In genomic region chr20:50339196-50339901, GRCh38 we compare ENCODE assay signal across 9 cellular contexts.
DNase-seq lines count a peak whose midpoint lies in the region; ATAC-seq and TF ChIP-seq lines count a peak whose summit lies in the region.
"Had no signal": no experiment of that assay in that cellular context is flagged by ENCODE, and none has a peak within 500 bp of the region (broad histone marks: within the 10 kb centered on the region; RNA-seq: fewer than 3 reads in every experiment).

No MANE protein-coding gene starts in this region.

- peaks cover 8% of the 10 kb centered on the region; the same call in 2 of the 3 replicates for H3K4me1 Mint-ChIP-seq in GM23338
- H3K4me1 Mint-ChIP-seq in activated CD4-positive, alpha-beta memory T cell treated with anti-CD3 and anti-CD28 coated beads for 36 hours (ENCODE audit: low read depth) = peaks cover 37% of the 10 kb centered on the region

- TF ChIP-seq CTCF in GM23338 (conservative IDR thresholded peaks at IDR 0.05; ENCODE audit: low read depth in 2 of 2) = no peak

- no peaks in the 10 kb centered on the region for H3K27me3 ChIP-seq in GM23338 (ENCODE audit: insufficient read depth)

- H3K79me2 ChIP-seq in GM23338 (replicated peaks; ENCODE audit: insufficient read depth) = no peaks in the 10 kb centered on the region

- H3K27ac Mint-ChIP-seq in GM23338 = no peak overlapping the region
- H3K27ac Mint-ChIP-seq in activated CD4-positive, alpha-beta memory T cell treated with anti-CD3 and anti-CD28 coated beads for 36 hours = peak overlapping the region; percentile 96

- H3K4me3 ChIP-seq in GM23338 = no peak overlapping the region

- no peak overlapping the region for H3K4me3 Mint-ChIP-seq in GM23338
- H3K4me3 Mint-ChIP-seq in activated CD4-positive, alpha-beta memory T cell treated with anti-CD3 and anti-CD28 coated beads for 36 hours = peak overlapping the region; percentile 63
- H3K4me3 Mint-ChIP-seq: H9 had no signal

- H3K27me3 Mint-ChIP-seq in GM23338 (ENCODE audit: insufficient read depth, low read depth, poor library complexity) = peaks cover 8% of the 10 kb centered on the region
- no peaks in the 10 kb centered on the region for H3K27me3 Mint-ChIP-seq in activated CD4-positive, alpha-beta memory T cell treated with anti-CD3 and anti-CD28 coated beads for 36 hours

- intact Hi-C loops in activated CD4-positive, alpha-beta memory T cell treated with anti-CD3 and anti-CD28 coated beads for 36 hours (cut with micrococcal nuclease) = loop anchor here (1.0 to 5.0 kb wide), 7 partner anchors 10 to 227 kb away; partner anchors contain the start of genes CEBPB and UBE2V1

- no peaks in the 10 kb centered on the region for H3K36me3 Mint-ChIP-seq in GM23338 (ENCODE audit: low read depth)
- H3K36me3 Mint-ChIP-seq in activated CD4-positive, alpha-beta memory T cell treated with anti-CD3 and anti-CD28 coated beads for 36 hours = no peaks in the 10 kb centered on the region

- ATAC-seq in GM23338 (no peak), HG03354 (IDR thresholded peaks at IDR 0.05; ENCODE audit: poor library complexity, severe bottlenecking, unreplicated experiment) (no peak)
- ATAC-seq in stimulated activated naive CD8-positive, alpha-beta T cell treated with anti-CD3 and anti-CD28 coated beads, Interleukin-15, Interleukin-2, amounts not matched to agents 100 U/mL and 50 U/mL, for 24 hours = peak; percentile 12

- no peak overlapping the region for H3K27ac ChIP-seq in GM23338 (ENCODE audit: low read depth)

- H4K20me1 ChIP-seq in GM23338 (replicated peaks; ENCODE audit: insufficient read depth) = no peaks in the 10 kb centered on the region

- DNase-seq in GM23338 (ENCODE audit: low spot score) (no peak), glomerular visceral epithelial cell (ENCODE audit: extremely low spot score) (peak; percentile 40), NCI-H1092 treated with DMSO at 0.1 percent for 48 hours (lab: John Stamatoyannopoulos, UW) (no peak), NCI-H510A treated with DMSO at 0.1 percent for 48 hours (lab: John Stamatoyannopoulos, UW) (no peak)
- peak; percentile 63 for DNase-seq in activated CD4-positive, alpha-beta memory T cell treated with anti-CD3 and anti-CD28 coated beads for 36 hours
- DNase-seq in stimulated activated naive CD8-positive, alpha-beta T cell treated with anti-CD3 and anti-CD28 coated beads, Interleukin-15, Interleukin-2, amounts not matched to agents 100 U/mL and 50 U/mL, for 24 hours = peak; percentile 59
- no peak for DNase-seq in NK-92 treated with Interleukin-12 subunit alpha and Interleukin-12 subunit beta, amount 100 ng/mL, for 24 hours (lab: John Stamatoyannopoulos, UW)
- DNase-seq: H9 had no signal

- H3K9me3 Mint-ChIP-seq in GM23338 = no peaks in the 10 kb centered on the region
- no peaks in the 10 kb centered on the region for H3K9me3 Mint-ChIP-seq in activated CD4-positive, alpha-beta memory T cell treated with anti-CD3 and anti-CD28 coated beads for 36 hours
- H3K9me3 Mint-ChIP-seq: H9 had no signal

- H3F3A ChIP-seq in GM23338 (replicated peaks; ENCODE audit: low read depth) = no peaks in the 10 kb centered on the region

- H3K4me2 ChIP-seq in GM23338 = no peak overlapping the region

- no peaks in the 10 kb centered on the region; the same call in 1 of the 2 replicates for H3K4me1 ChIP-seq in GM23338 (ENCODE audit: insufficient read depth)

- no peaks in the 10 kb centered on the region for H3K36me3 ChIP-seq in GM23338 (ENCODE audit: insufficient read depth)

- H2AFZ ChIP-seq in GM23338 = peak overlapping the region; percentile 63

- POLR2A ChIA-PET in activated CD4-positive, alpha-beta memory T cell treated with anti-CD3 and anti-CD28 coated beads for 36 hours (lab: Charles Lee) = interaction anchor here (0.6 to 3.5 kb wide), 8 partner anchors 8 to 1065 kb away, joined by 3 to 26 read pairs (median 4); partner anchors contain the start of genes ADNP and CEBPB

- CTCF ChIA-PET in activated CD4-positive, alpha-beta memory T cell treated with anti-CD3 and anti-CD28 coated beads for 36 hours (lab: Charles Lee) = interaction anchor here (1.0 to 2.1 kb wide), 8 partner anchors 10 to 152 kb away, joined by 3 to 11 read pairs (median 5); no protein-coding TSS in a partner anchor

- no peaks in the 10 kb centered on the region for H3K9me2 ChIP-seq in GM23338 (ENCODE audit: insufficient read depth)

TF ChIP-seq in GM23338, 12 proteins besides CTCF, POLR2A, EP300 and RAD21:
- TF ChIP-seq JUNB (IDR thresholded peaks at IDR 0.05; ENCODE audit: unreplicated experiment) = no peak

Comparison
In these comparisons a context has a peak if more than half of its experiments do, and no peak if none do; other contexts are left out.
1. DNase-seq: peak in activated CD4-positive, alpha-beta memory T cell treated with anti-CD3 and anti-CD28 coated beads for 36 hours (single experiment), glomerular visceral epithelial cell (single experiment) and stimulated activated naive CD8-positive, alpha-beta T cell treated with anti-CD3 and anti-CD28 coated beads, Interleukin-15, Interleukin-2, amounts not matched to agents 100 U/mL and 50 U/mL, for 24 hours (single experiment); none in GM23338 (single experiment), NK-92 treated with Interleukin-12 subunit alpha and Interleukin-12 subunit beta, amount 100 ng/mL, for 24 hours (single experiment), NCI-H1092 treated with DMSO at 0.1 percent for 48 hours (single experiment) and NCI-H510A treated with DMSO at 0.1 percent for 48 hours (single experiment).